ENCODE assay signal across 17 cellular contexts in genomic region chr2:27316655-27317412, GRCh38. TPM values are rescaled to one million over a fixed set of nuclear protein-coding genes. Genes with fewer than 3 reads are reported as not detected.
DNase-seq lines count a peak whose midpoint lies in the region; ATAC-seq and TF ChIP-seq lines count a peak whose summit lies in the region.
"Had no signal": no experiment of that assay in that cellular context is flagged by ENCODE, and none has a peak within 500 bp of the region (broad histone marks: within the 10 kb centered on the region; RNA-seq: fewer than 3 reads in every experiment).

No MANE protein-coding gene starts in this region.

- no peak overlapping the region for H3K27ac Mint-ChIP-seq in nephron progenitor cell
- H3K27ac Mint-ChIP-seq: effector memory CD8-positive, alpha-beta T cell had no signal

- no peaks in the 10 kb centered on the region for H3K9me3 Mint-ChIP-seq in nephron progenitor cell
- H3K9me3 Mint-ChIP-seq: effector memory CD8-positive, alpha-beta T cell had no signal

- peaks cover 5% of the 10 kb centered on the region for H3K36me3 Mint-ChIP-seq in nephron progenitor cell (ENCODE audit: low read depth)

- no peak for TF ChIP-seq CTCF in nephron progenitor cell (IDR thresholded peaks at IDR 0.05)

- H3K27me3 Mint-ChIP-seq in nephron progenitor cell (ENCODE audit: low read depth, poor library complexity): peaks cover 11% of the 10 kb centered on the region
- H3K27me3 Mint-ChIP-seq: effector memory CD8-positive, alpha-beta T cell had no signal

- H3K4me3 Mint-ChIP-seq in nephron progenitor cell: no peak overlapping the region
- H3K4me3 Mint-ChIP-seq: effector memory CD8-positive, alpha-beta T cell had no signal

- intact Hi-C loops in left cardiac atrium (cut with DNase I): no loop called here
- intact Hi-C loops in Right ventricle myocardium inferior (cut with DNase I): no loop called here
- intact Hi-C loops in head of caudate nucleus (cut with DNase I): no loop called here

- TF ChIP-seq POLR2A in GM18505 (IDR thresholded peaks at IDR 0.05; ENCODE audit: borderline replicate concordance, extremely low read depth, insufficient read depth, insufficient read length): no peak

- DNase-seq in left cardiac atrium: peak; percentile 26
- DNase-seq in Right ventricle myocardium inferior (ENCODE audit: missing footprints): no peak
- peak; percentile 16 for DNase-seq in NCI-H774 (lab: John Stamatoyannopoulos, UW)
- peak; percentile 15 to 89 (median 64) for DNase-seq in head of caudate nucleus
- DNase-seq in superior temporal gyrus (ENCODE audit: extremely low spot score): peak; percentile 77
- no peak for DNase-seq in nephron progenitor cell
- no peak for DNase-seq in NCI-H2107 treated with DMSO at 0.1 percent for 48 hours (lab: John Stamatoyannopoulos, UW; ENCODE audit: unreplicated experiment)
- DNase-seq: activated effector memory CD4-positive, alpha-beta T cell treated with Interleukin-2 at 50 U/mL for 16 hours; brain microvascular endothelial cell; effector memory CD8-positive, alpha-beta T cell; islet precursor cell; Karpas-422; NCI-H187 had no signal

- ATAC-seq in left cardiac atrium (peak in 1 of 2 donors; percentile 6), Right ventricle myocardium inferior (no peak), GM18505 (IDR thresholded peaks at IDR 0.05; ENCODE audit: unreplicated experiment) (no peak)
- ATAC-seq: effector memory CD8-positive, alpha-beta T cell; HCT116 had no signal

- peaks cover 9% of the 10 kb centered on the region for H3K4me1 Mint-ChIP-seq in nephron progenitor cell

RNA-seq across cellular contexts. Expression of gene MPV17, which starts 6.1 kb away (rescaled TPM):
- total RNA-seq in left cardiac atrium: 10 to 100 TPM; 52.7 to 60.9 TPM
- 48.0 TPM for total RNA-seq in Right ventricle myocardium inferior

RNA-seq across cellular contexts. Expression of gene UCN, which starts 8.6 kb away (rescaled TPM):
- 1 to 10 TPM; 1.2 to 1.6 TPM for total RNA-seq in left cardiac atrium
- 0.84 TPM for total RNA-seq in Right ventricle myocardium inferior

RNA-seq across cellular contexts. Expression of gene TRIM54, which starts 34.6 kb away (rescaled TPM):
- total RNA-seq in left cardiac atrium (100 to 1,000 TPM in 1 of 2 donors, 10 to 100 TPM in 1; 92.1 to 105 TPM), Right ventricle myocardium inferior (282 TPM)
- total RNA-seq: temporal lobe had no signal

RNA-seq across cellular contexts. Expression of gene GTF3C2, which starts 39.7 kb away (rescaled TPM):
- total RNA-seq in left cardiac atrium (10 to 100 TPM; 17.7 to 29.1 TPM), Right ventricle myocardium inferior (17.3 TPM)

RNA-seq across cellular contexts. Expression of gene DNAJC5G, which starts 41.6 kb away (rescaled TPM):
- total RNA-seq in left cardiac atrium (under 1 TPM; 0.41 to 0.71 TPM), Right ventricle myocardium inferior (1.9 TPM)
- total RNA-seq: activated CD8-positive, alpha-beta memory T cell treated with anti-CD3 and anti-CD28 coated beads for 36 hours; temporal lobe had no signal

Comparison
In these comparisons a context has a peak if more than half of its experiments do, and no peak if none do; other contexts are left out.
1. DNase-seq: peak in left cardiac atrium (single experiment), NCI-H774 (single experiment), head of caudate nucleus (42 of 42) and superior temporal gyrus (single experiment); none in Right ventricle myocardium inferior (single experiment), nephron progenitor cell (single experiment) and NCI-H2107 treated with DMSO at 0.1 percent for 48 hours (single experiment).